In genomic region chr15:31824009-31824408, GRCh38 we compare ENCODE assay signal across 19 cellular contexts.
"Had no signal": no experiment of that assay in that cellular context is flagged by ENCODE, and none has a peak within 500 bp of the region (broad histone marks: within the 10 kb centered on the region; RNA-seq: fewer than 3 reads in every experiment).

No MANE protein-coding gene starts in this region.

- H3K4me3 Mint-ChIP-seq: activated CD4-positive, alpha-beta T cell treated with anti-CD3 and anti-CD28 coated beads, Interleukin-2, amount 10 ng/mL, durations not matched to agents 24 days and 14 days; activated CD8-positive, alpha-beta T cell treated with anti-CD3 and anti-CD28 coated beads for 36 hours; activated naive CD4-positive, alpha-beta T cell treated with anti-CD3 and anti-CD28 coated beads, Interleukin-2, amount 10 ng/mL, durations not matched to agents 7 days and 5 days; activated naive CD8-positive, alpha-beta T cell treated with anti-CD3 and anti-CD28 coated beads, Interleukin-2, amount 50 U/mL, for 24 hours; activated T-cell treated with anti-CD3 and anti-CD28 coated beads, Interleukin-2, amount 50 U/mL, for 4 hours; endodermal cell; nephron had no signal

- DNase-seq: activated CD4-positive, alpha-beta T cell treated with anti-CD3 and anti-CD28 coated beads, Interleukin-2, amount 10 ng/mL, durations not matched to agents 24 days and 14 days; activated CD8-positive, alpha-beta T cell treated with anti-CD3 and anti-CD28 coated beads for 36 hours; activated effector memory CD4-positive, alpha-beta T cell treated with Interleukin-2 at 50 U/mL for 16 hours; activated naive CD4-positive, alpha-beta T cell treated with anti-CD3 and anti-CD28 coated beads, Interleukin-2, amount 10 ng/mL, durations not matched to agents 7 days and 5 days; activated naive CD8-positive, alpha-beta T cell treated with anti-CD3 and anti-CD28 coated beads, Interleukin-2, amount 50 U/mL, for 24 hours; activated T-cell treated with anti-CD3 and anti-CD28 coated beads, Interleukin-2, amount 50 U/mL, for 4 hours; endodermal cell; foreskin fibroblast; hippocampal formation; lower lobe of right lung; stimulated activated CD4-positive, alpha-beta T cell treated with anti-CD3 and anti-CD28 coated beads, Interleukin-1b, Interleukin-23, amount 100 ng/mL, for 48 hours; stimulated activated CD8-positive, alpha-beta memory T cell treated with anti-CD3 and anti-CD28 coated beads, Interleukin-4, amount 100 ng/mL, for 48 hours; stimulated activated naive CD4-positive, alpha-beta T cell; T1000; uterus had no signal

- H3K27me3 ChIP-seq: breast epithelium, tibial nerve, uterus had no signal

- H3K9me3 Mint-ChIP-seq: activated CD8-positive, alpha-beta T cell treated with anti-CD3 and anti-CD28 coated beads for 36 hours; activated naive CD4-positive, alpha-beta T cell treated with anti-CD3 and anti-CD28 coated beads, Interleukin-2, amount 10 ng/mL, durations not matched to agents 7 days and 5 days; activated naive CD8-positive, alpha-beta T cell treated with anti-CD3 and anti-CD28 coated beads, Interleukin-2, amount 50 U/mL, for 24 hours; activated T-cell treated with anti-CD3 and anti-CD28 coated beads, Interleukin-2, amount 50 U/mL, for 4 hours had no signal

- H3K27ac Mint-ChIP-seq: activated CD4-positive, alpha-beta T cell treated with anti-CD3 and anti-CD28 coated beads, Interleukin-2, amount 10 ng/mL, durations not matched to agents 24 days and 14 days; activated CD8-positive, alpha-beta T cell treated with anti-CD3 and anti-CD28 coated beads for 36 hours; activated naive CD4-positive, alpha-beta T cell treated with anti-CD3 and anti-CD28 coated beads, Interleukin-2, amount 10 ng/mL, durations not matched to agents 7 days and 5 days; activated naive CD8-positive, alpha-beta T cell treated with anti-CD3 and anti-CD28 coated beads, Interleukin-2, amount 50 U/mL, for 24 hours; endodermal cell; nephron had no signal

- ATAC-seq: activated CD8-positive, alpha-beta T cell treated with anti-CD3 and anti-CD28 coated beads for 36 hours; activated naive CD8-positive, alpha-beta T cell treated with anti-CD3 and anti-CD28 coated beads, Interleukin-2, amount 50 U/mL, for 24 hours; activated T-cell treated with anti-CD3 and anti-CD28 coated beads, Interleukin-2, amount 50 U/mL, for 4 hours; lower lobe of right lung had no signal

- H3K4me1 Mint-ChIP-seq: activated CD4-positive, alpha-beta T cell treated with anti-CD3 and anti-CD28 coated beads, Interleukin-2, amount 10 ng/mL, durations not matched to agents 24 days and 14 days; activated naive CD4-positive, alpha-beta T cell treated with anti-CD3 and anti-CD28 coated beads, Interleukin-2, amount 10 ng/mL, durations not matched to agents 7 days and 5 days; activated naive CD8-positive, alpha-beta T cell treated with anti-CD3 and anti-CD28 coated beads, Interleukin-2, amount 50 U/mL, for 24 hours; endodermal cell had no signal

- H3K4me3 ChIP-seq: breast epithelium, lower lobe of right lung, tibial nerve, uterus had no signal

- H3K27ac ChIP-seq: breast epithelium, epithelial cell of prostate, lower lobe of right lung, tibial nerve, uterus had no signal

- H3K27me3 Mint-ChIP-seq: activated naive CD4-positive, alpha-beta T cell treated with anti-CD3 and anti-CD28 coated beads, Interleukin-2, amount 10 ng/mL, durations not matched to agents 7 days and 5 days had no signal

- H3K36me3 Mint-ChIP-seq: activated naive CD4-positive, alpha-beta T cell treated with anti-CD3 and anti-CD28 coated beads, Interleukin-2, amount 10 ng/mL, durations not matched to agents 7 days and 5 days had no signal
